1 cellular context compared by ENCODE assay signal in genomic region chr11:1943576-1943975, GRCh38.
TF ChIP-seq lines count a peak whose summit lies in the region.

No MANE protein-coding gene starts in this region.

TF ChIP-seq in GM23338, 12 proteins besides CTCF, POLR2A, EP300 and RAD21 (continued from another document):
- no peak for TF ChIP-seq ZNF462 (CRISPR knock-in tag; IDR thresholded peaks at IDR 0.05)
- no peak for TF ChIP-seq EZH2phosphoT487 (IDR thresholded peaks at IDR 0.05; ENCODE audit: unreplicated experiment)
- TF ChIP-seq NANOG (IDR thresholded peaks at IDR 0.05; ENCODE audit: borderline replicate concordance) = no peak
